Comparison of ENCODE assay signal across 17 cellular contexts in genomic region chr17:70780031-70780430, GRCh38.
"Had no signal": no experiment of that assay in that cellular context is flagged by ENCODE, and none has a peak within 500 bp of the region (broad histone marks: within the 10 kb centered on the region; RNA-seq: fewer than 3 reads in every experiment).

No MANE protein-coding gene starts in this region.

- H3K27ac ChIP-seq: colonic mucosa, esophagus muscularis mucosa, gastrocnemius medialis, heart right ventricle, tibial artery, vagina, WERI-Rb-1 had no signal

- H3K4me3 ChIP-seq: colonic mucosa, esophagus muscularis mucosa, gastrocnemius medialis, heart right ventricle, lung, tibial artery, vagina had no signal

- DNase-seq: activated CD4-positive, alpha-beta T cell treated with anti-CD3 and anti-CD28 coated beads, Interleukin-2, amount 50 U/mL, for 48 hours; activated naive CD4-positive, alpha-beta T cell treated with Interleukin-2 at 50 U/mL for 16 hours; aorta; colonic mucosa; gastrocnemius medialis; heart right ventricle; stimulated activated CD4-positive, alpha-beta T cell treated with anti-CD3 and anti-CD28 coated beads, Interleukin-2, amount 100 ng/mL, for 48 hours; stimulated activated naive CD4-positive, alpha-beta T cell; T-helper 1 cell; tibial artery; WERI-Rb-1 had no signal

- FAIRE-seq: endometrium, islet of Langerhans had no signal

- H3K4me1 ChIP-seq: colonic mucosa, esophagus muscularis mucosa, gastrocnemius medialis, heart right ventricle, tibial artery, vagina had no signal

- H3K27me3 ChIP-seq: colonic mucosa, esophagus muscularis mucosa, gastrocnemius medialis, heart right ventricle, tibial artery, vagina had no signal

- H3K9me3 ChIP-seq: colonic mucosa, esophagus muscularis mucosa, tibial artery, vagina had no signal

- H3K36me3 ChIP-seq: colonic mucosa, esophagus muscularis mucosa, gastrocnemius medialis, heart right ventricle, tibial artery, vagina, WERI-Rb-1 had no signal

- ATAC-seq: activated T-helper 17 cell treated with anti-CD3 and anti-CD28 coated beads, Interleukin-2, amount 50 U/mL, for 72 hours; gastrocnemius medialis; heart right ventricle had no signal
